ENCODE assay signal across 9 cellular contexts in the genomic region with DNA sequence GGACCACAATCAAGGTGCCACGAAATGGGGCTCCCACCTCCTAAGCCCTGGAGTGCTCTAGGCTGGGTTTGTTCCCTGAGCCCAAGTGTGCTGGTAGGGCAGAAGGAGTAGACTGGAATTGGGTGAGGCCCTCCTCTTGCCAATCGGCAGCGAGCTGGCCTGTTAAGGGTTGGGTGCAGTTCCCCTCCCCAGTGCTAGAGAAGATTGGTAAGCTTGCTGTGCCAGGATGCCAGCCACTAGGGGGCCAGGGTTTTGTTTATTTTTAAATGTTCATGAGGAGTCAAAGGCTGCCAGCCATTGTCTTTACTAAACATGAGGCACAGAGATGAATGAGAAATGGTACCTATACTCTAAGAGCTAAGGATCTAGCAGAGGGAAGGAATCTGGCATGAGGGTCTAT.
DNase-seq lines count a peak whose midpoint lies in the region; ATAC-seq and TF ChIP-seq lines count a peak whose summit lies in the region.
"Had no signal": no experiment of that assay in that cellular context is flagged by ENCODE, and none has a peak within 500 bp of the region (broad histone marks: within the 10 kb centered on the region; RNA-seq: fewer than 3 reads in every experiment).

No MANE protein-coding gene starts in this region.

- no peak overlapping the region for H3K4me3 ChIP-seq in Jurkat, Clone E6-1 (ENCODE audit: low read length)
- H3K4me3 ChIP-seq in astrocyte of the spinal cord (ENCODE audit: low read depth, low read length), result no peak overlapping the region

- H3K9me3 Mint-ChIP-seq in Calu3 (ENCODE audit: low read depth, unreplicated experiment), result no peaks in the 10 kb centered on the region
- H3K9me3 Mint-ChIP-seq: stimulated activated naive B cell treated with anti-CD40 and anti-IgM and Interleukin-4, amounts not matched to agents 10 μg/mL and 1 μg/mL and 100 μg/mL, for 72 hours had no signal

- no TSS peak for BruUV-seq in Calu3 (replicated peaks; lab: Mats Ljungman, UMichigan)

- peak; percentile 56 for ATAC-seq in left colon
- no peak for ATAC-seq in HG02852 (IDR thresholded peaks at IDR 0.05; ENCODE audit: unreplicated experiment)
- no peak for ATAC-seq in GM21786 (IDR thresholded peaks at IDR 0.05; ENCODE audit: unreplicated experiment)

- no peaks in the 10 kb centered on the region for H3K4me1 Mint-ChIP-seq in Calu3 (ENCODE audit: low read depth, unreplicated experiment)
- H3K4me1 Mint-ChIP-seq: stimulated activated naive B cell treated with anti-CD40 and anti-IgM and Interleukin-4, amounts not matched to agents 10 μg/mL and 1 μg/mL and 100 μg/mL, for 72 hours had no signal

- CTCF ChIA-PET in Calu3 (lab: Charles Lee), result interaction anchor here (1.0 to 3.6 kb wide), 3 partner anchors 23 to 92 kb away, joined by 3 to 17 read pairs (median 3); no protein-coding TSS in a partner anchor

- H3K27me3 Mint-ChIP-seq in Calu3 (ENCODE audit: unreplicated experiment), result peaks cover 72% of the 10 kb centered on the region

- in situ Hi-C loops in astrocyte of the spinal cord (cut with HindIII; ENCODE audit: low sequenced_read_pairs), result loop anchor here (25.0 kb wide), 1 partner anchor 87 kb away; the partner anchor contains the start of gene SPTB

- intact Hi-C loops in Calu3 (cut with micrococcal nuclease; ENCODE audit: unreplicated experiment) (loop anchor here (2.0 kb wide), 1 partner anchor 93 kb away; no protein-coding TSS in a partner anchor), left colon (cut with DNase I, micrococcal nuclease) (no loop called here)

- H3K36me3 Mint-ChIP-seq in Calu3 (ENCODE audit: insufficient read depth, unreplicated experiment), result no peaks in the 10 kb centered on the region
- H3K36me3 Mint-ChIP-seq: stimulated activated naive B cell treated with anti-CD40 and anti-IgM and Interleukin-4, amounts not matched to agents 10 μg/mL and 1 μg/mL and 100 μg/mL, for 72 hours had no signal

- no peak overlapping the region for H3K4me3 Mint-ChIP-seq in Calu3 (ENCODE audit: low read depth, unreplicated experiment)
- H3K4me3 Mint-ChIP-seq: stimulated activated naive B cell treated with anti-CD40 and anti-IgM and Interleukin-4, amounts not matched to agents 10 μg/mL and 1 μg/mL and 100 μg/mL, for 72 hours had no signal

- TF ChIP-seq CTCF in Calu3 (IDR thresholded peaks at IDR 0.05; ENCODE audit: unreplicated experiment) (peak; percentile 35), astrocyte of the spinal cord (IDR thresholded peaks at IDR 0.05; ENCODE audit: low read depth, low read length) (peak; percentile 58)

- H3K27ac Mint-ChIP-seq in Calu3 (ENCODE audit: unreplicated experiment), result no peak overlapping the region

- DNase-seq in Calu3 (peak; percentile 55), astrocyte of the spinal cord (ENCODE audit: low read depth, low spot score) (peak; percentile 28), left colon (peak in 1 of 2 donors; percentile 39), cortex of kidney (lab: John Stamatoyannopoulos, UW) (no peak)
- DNase-seq in Jurkat, Clone E6-1 (ENCODE audit: low read depth, low spot score), result peak; percentile 54
- DNase-seq in activated CD8-positive, alpha-beta memory T cell treated with anti-CD3 and anti-CD28 coated beads, Interleukin-2, amount 50 U/mL, for 4 hours, result no peak
- DNase-seq: stimulated activated naive B cell treated with anti-CD40 and anti-IgM and Interleukin-4, amounts not matched to agents 10 μg/mL and 1 μg/mL and 100 μg/mL, for 72 hours had no signal

Comparison
In these comparisons a context has a peak if more than half of its experiments do, and no peak if none do; other contexts are left out.
1. DNase-seq: peak in Calu3 (single experiment), Jurkat, Clone E6-1 (single experiment) and astrocyte of the spinal cord (single experiment); none in cortex of kidney (single experiment) and activated CD8-positive, alpha-beta memory T cell treated with anti-CD3 and anti-CD28 coated beads, Interleukin-2, amount 50 U/mL, for 4 hours (single experiment).